10 cellular contexts compared by ENCODE assay signal in the genomic region with DNA sequence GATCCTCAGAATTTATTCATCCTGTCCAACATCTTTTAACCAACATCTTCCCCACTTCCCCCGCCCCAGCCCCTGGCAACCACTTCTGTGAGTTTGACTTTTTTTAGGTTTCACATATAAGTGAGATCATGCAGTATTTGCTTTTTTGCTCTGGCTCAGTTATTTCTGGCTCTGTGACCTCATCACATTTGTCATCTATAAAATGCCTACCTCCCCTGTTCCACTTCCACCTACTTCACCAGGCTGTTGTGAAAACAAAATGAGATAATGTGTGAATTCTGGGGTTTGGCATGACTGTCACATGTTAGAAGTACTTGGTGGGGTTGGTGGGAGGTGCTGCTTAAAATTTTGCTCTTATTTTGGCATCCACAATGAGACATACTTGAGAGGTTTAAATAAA. TPM values are rescaled to one million over a fixed set of nuclear protein-coding genes. Genes with fewer than 3 reads are reported as not detected.
DNase-seq lines count a peak whose midpoint lies in the region; ATAC-seq lines count a peak whose summit lies in the region.
"Had no signal": no experiment of that assay in that cellular context is flagged by ENCODE, and none has a peak within 500 bp of the region (broad histone marks: within the 10 kb centered on the region; RNA-seq: fewer than 3 reads in every experiment).

No MANE protein-coding gene starts in this region.

- ATAC-seq in GM21825 (IDR thresholded peaks at IDR 0.05; ENCODE audit: unreplicated experiment), result peak; percentile 34
- ATAC-seq in activated CD8-positive, alpha-beta T cell treated with anti-CD3 and anti-CD28 coated beads, Interleukin-2, amount 10 ng/mL, durations not matched to agents 7 days and 5 days, result no peak

- CTCF ChIA-PET in activated CD8-positive, alpha-beta T cell treated with anti-CD3 and anti-CD28 coated beads, Interleukin-2, amount 10 ng/mL, durations not matched to agents 7 days and 5 days (lab: Charles Lee), result no interaction called here

- POLR2A ChIA-PET in activated CD8-positive, alpha-beta T cell treated with anti-CD3 and anti-CD28 coated beads, Interleukin-2, amount 10 ng/mL, durations not matched to agents 7 days and 5 days (lab: Charles Lee), result interaction anchor here (0.6 kb wide), 1 partner anchor 1693 kb away, joined by 3 read pairs; no protein-coding TSS in a partner anchor

- peak; percentile 10 for DNase-seq in NCI-H2029 (lab: John Stamatoyannopoulos, UW)
- DNase-seq in NCI-H2029 treated with DMSO at 0.1 percent for 48 hours (lab: John Stamatoyannopoulos, UW), result no peak
- DNase-seq in activated CD8-positive, alpha-beta T cell treated with anti-CD3 and anti-CD28 coated beads, Interleukin-2, amount 10 ng/mL, durations not matched to agents 7 days and 5 days, result peak; percentile 23
- peak; percentile 48 for DNase-seq in occipital lobe (lab: John Stamatoyannopoulos, UW)
- no peak for DNase-seq in activated CD8-positive, alpha-beta memory T cell treated with anti-CD3 and anti-CD28 coated beads for 24 hours
- no peak for DNase-seq in iPS-NIHi7 (ENCODE audit: extremely low spot score)
- no peak for DNase-seq in NCI-H2107 treated with DMSO at 0.1 percent for 48 hours (lab: John Stamatoyannopoulos, UW; ENCODE audit: unreplicated experiment)
- DNase-seq: 8988T, upper lobe of left lung had no signal

- no peaks in the 10 kb centered on the region for H3K9me3 Mint-ChIP-seq in activated CD8-positive, alpha-beta T cell treated with anti-CD3 and anti-CD28 coated beads, Interleukin-2, amount 10 ng/mL, durations not matched to agents 7 days and 5 days (ENCODE audit: insufficient read depth)

- no peaks in the 10 kb centered on the region for H3K36me3 Mint-ChIP-seq in activated CD8-positive, alpha-beta T cell treated with anti-CD3 and anti-CD28 coated beads, Interleukin-2, amount 10 ng/mL, durations not matched to agents 7 days and 5 days (ENCODE audit: low read depth)

- peaks cover 16% of the 10 kb centered on the region for H3K4me1 Mint-ChIP-seq in activated CD8-positive, alpha-beta T cell treated with anti-CD3 and anti-CD28 coated beads, Interleukin-2, amount 10 ng/mL, durations not matched to agents 7 days and 5 days (ENCODE audit: low read depth)

- H3K4me3 Mint-ChIP-seq in activated CD8-positive, alpha-beta T cell treated with anti-CD3 and anti-CD28 coated beads, Interleukin-2, amount 10 ng/mL, durations not matched to agents 7 days and 5 days, result no peak overlapping the region

- H3K27me3 Mint-ChIP-seq in activated CD8-positive, alpha-beta T cell treated with anti-CD3 and anti-CD28 coated beads, Interleukin-2, amount 10 ng/mL, durations not matched to agents 7 days and 5 days (ENCODE audit: low read depth), result no peaks in the 10 kb centered on the region

- H3K27ac Mint-ChIP-seq in activated CD8-positive, alpha-beta T cell treated with anti-CD3 and anti-CD28 coated beads, Interleukin-2, amount 10 ng/mL, durations not matched to agents 7 days and 5 days, result no peak overlapping the region

RNA-seq across cellular contexts. Expression of a gene that starts 18.4 kb away (rescaled TPM):
- total RNA-seq in activated CD8-positive, alpha-beta T cell treated with anti-CD3 and anti-CD28 coated beads, Interleukin-2, amount 10 ng/mL, durations not matched to agents 7 days and 5 days, result under 1 TPM; 0.71 to 0.94 TPM
- total RNA-seq in occipital lobe, result 2.0 TPM

Comparison
In these comparisons a context has a peak if more than half of its experiments do, and no peak if none do; other contexts are left out.
1. DNase-seq: peak in NCI-H2029 (single experiment), activated CD8-positive, alpha-beta T cell treated with anti-CD3 and anti-CD28 coated beads, Interleukin-2, amount 10 ng/mL, durations not matched to agents 7 days and 5 days (single experiment) and occipital lobe (single experiment); none in NCI-H2029 treated with DMSO at 0.1 percent for 48 hours (single experiment), activated CD8-positive, alpha-beta memory T cell treated with anti-CD3 and anti-CD28 coated beads for 24 hours (single experiment), iPS-NIHi7 (single experiment) and NCI-H2107 treated with DMSO at 0.1 percent for 48 hours (single experiment).